ENCODE assay signal across 1 cellular context in the genomic region with DNA sequence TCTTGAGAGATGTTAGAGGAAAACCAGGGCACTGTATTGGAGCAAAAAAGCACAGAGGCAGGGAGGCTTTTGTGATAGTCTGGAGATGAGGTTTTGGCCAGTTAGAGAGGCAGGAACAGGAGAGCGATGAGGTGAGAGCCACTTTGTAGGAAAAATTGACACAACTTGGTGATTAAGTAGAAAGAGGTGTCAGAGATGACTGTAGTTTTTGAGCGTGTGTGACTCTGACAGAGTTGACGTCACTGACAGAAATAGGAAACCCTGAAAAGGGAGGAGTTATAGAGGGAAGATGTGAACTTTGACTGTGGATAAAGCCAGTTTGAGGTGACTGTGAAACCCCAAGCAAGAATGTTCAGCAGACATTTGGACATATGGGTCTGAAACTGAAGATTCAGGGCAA.
TF ChIP-seq lines count a peak whose summit lies in the region.

No MANE protein-coding gene starts in this region.

TF ChIP-seq in GM12878, 131 proteins besides CTCF, POLR2A, EP300 and RAD21:
- TF ChIP-seq CREB1 (IDR thresholded peaks at IDR 0.05; ENCODE audit: low read depth) (peak; percentile 86), CEBPB (IDR thresholded peaks at IDR 0.05; ENCODE audit: borderline replicate concordance in 1 of 2, low read depth in 2 of 2, low read length in 2 of 2) (no peak), CREM (IDR thresholded peaks at IDR 0.05; ENCODE audit: low read depth) (peak; percentile 36; the same call in 1 of the 2 replicates), CHD2 (IDR thresholded peaks at IDR 0.05; ENCODE audit: borderline replicate concordance, low read depth, low read length) (no peak)
- TF ChIP-seq, protein P1, sequence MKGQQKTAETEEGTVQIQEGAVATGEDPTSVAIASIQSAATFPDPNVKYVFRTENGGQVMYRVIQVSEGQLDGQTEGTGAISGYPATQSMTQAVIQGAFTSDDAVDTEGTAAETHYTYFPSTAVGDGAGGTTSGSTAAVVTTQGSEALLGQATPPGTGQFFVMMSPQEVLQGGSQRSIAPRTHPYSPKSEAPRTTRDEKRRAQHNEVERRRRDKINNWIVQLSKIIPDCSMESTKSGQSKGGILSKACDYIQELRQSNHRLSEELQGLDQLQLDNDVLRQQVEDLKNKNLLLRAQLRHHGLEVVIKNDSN (IDR thresholded peaks at IDR 0.05; ENCODE audit: borderline replicate concordance, extremely low read length, insufficient read depth, low read depth, low read length): no peak
